17 cellular contexts compared by ENCODE assay signal in genomic region chr21:34935868-34936267, GRCh38.
DNase-seq lines count a peak whose midpoint lies in the region; ATAC-seq and TF ChIP-seq lines count a peak whose summit lies in the region.
"Had no signal": no experiment of that assay in that cellular context is flagged by ENCODE, and none has a peak within 500 bp of the region (broad histone marks: within the 10 kb centered on the region; RNA-seq: fewer than 3 reads in every experiment).

No MANE protein-coding gene starts in this region.

- no peaks in the 10 kb centered on the region for H3K9me3 Mint-ChIP-seq in activated naive CD4-positive, alpha-beta T cell treated with anti-CD3 and anti-CD28 coated beads for 36 hours
- H3K9me3 Mint-ChIP-seq in naive thymus-derived CD4-positive, alpha-beta T cell, result peaks cover 0 to 6% (median 0%) of the 10 kb centered on the region in 11 donors

- DNase-seq in DND-41 (no peak), HT1080 (ENCODE audit: low read depth) (peak; percentile 10), RWPE1 (ENCODE audit: low spot score) (no peak), left ventricle myocardium superior (no peak)
- DNase-seq in activated naive CD4-positive, alpha-beta T cell treated with anti-CD3 and anti-CD28 coated beads for 36 hours, result peak; percentile 58
- DNase-seq in naive thymus-derived CD4-positive, alpha-beta T cell, result peak in 1 of 9 donors; percentile 47
- DNase-seq: aorta; esophagus squamous epithelium; GOT3; Karpas-422; NCI-H187 treated with DMSO at 0.1 percent for 48 hours; NCI-H526; right lobe of liver; RPMI8226; stimulated activated CD4-positive, alpha-beta T cell treated with anti-CD3 and anti-CD28 coated beads, Interleukin-2, amount 100 ng/mL, for 48 hours; stimulated activated naive CD4-positive, alpha-beta T cell treated with Interleukin-2 at 50 U/mL for 16 hours had no signal

- H3K4me1 Mint-ChIP-seq in activated naive CD4-positive, alpha-beta T cell treated with anti-CD3 and anti-CD28 coated beads for 36 hours (ENCODE audit: low read depth), result peaks cover 87% of the 10 kb centered on the region
- H3K4me1 Mint-ChIP-seq in naive thymus-derived CD4-positive, alpha-beta T cell, result peaks cover 73 to 96% (median 93%) of the 10 kb centered on the region in 7 donors

- H3K4me3 ChIP-seq in DND-41 (ENCODE audit: low read depth in 1 of 2, low read length in 2 of 2), result no peak overlapping the region
- H3K4me3 ChIP-seq in naive thymus-derived CD4-positive, alpha-beta T cell (ENCODE audit: low read length), result peak overlapping the region; percentile 6
- H3K4me3 ChIP-seq: esophagus squamous epithelium, right lobe of liver had no signal

- H2AFZ ChIP-seq in DND-41 (ENCODE audit: low read depth, low read length), result no peak overlapping the region

- H3K79me2 ChIP-seq in DND-41 (ENCODE audit: insufficient read depth, low read length), result peaks cover 98% of the 10 kb centered on the region

- peak overlapping the region; percentile 97 for H3K27ac Mint-ChIP-seq in activated naive CD4-positive, alpha-beta T cell treated with anti-CD3 and anti-CD28 coated beads for 36 hours
- peak overlapping the region; percentile 83 to 97 (median 91) for H3K27ac Mint-ChIP-seq in naive thymus-derived CD4-positive, alpha-beta T cell

- H3K4me3 Mint-ChIP-seq in activated naive CD4-positive, alpha-beta T cell treated with anti-CD3 and anti-CD28 coated beads for 36 hours, result peak overlapping the region; percentile 67
- peak overlapping the region; percentile 39 to 81 (median 66) for H3K4me3 Mint-ChIP-seq in naive thymus-derived CD4-positive, alpha-beta T cell

- POLR2A ChIA-PET in naive thymus-derived CD4-positive, alpha-beta T cell (lab: Charles Lee), result interaction anchor here (0.6 to 3.6 kb wide), 19 partner anchors 9 to 111 kb away, joined by 3 to 12 read pairs (median 4); no protein-coding TSS in a partner anchor
- POLR2A ChIA-PET in RWPE1 (lab: Yijun Ruan, JAX; ENCODE audit: low non-redundant PET), result no interaction called here

- no peaks in the 10 kb centered on the region for H3K27me3 Mint-ChIP-seq in activated naive CD4-positive, alpha-beta T cell treated with anti-CD3 and anti-CD28 coated beads for 36 hours (ENCODE audit: low read depth)
- no peaks in the 10 kb centered on the region for H3K27me3 Mint-ChIP-seq in naive thymus-derived CD4-positive, alpha-beta T cell

- H3K27ac ChIP-seq in DND-41 (ENCODE audit: low read length), result peak overlapping the region; percentile 84
- peak overlapping the region; percentile 81 for H3K27ac ChIP-seq in naive thymus-derived CD4-positive, alpha-beta T cell (ENCODE audit: low read depth, low read length)
- H3K27ac ChIP-seq in RWPE1, result no peak overlapping the region
- H3K27ac ChIP-seq: esophagus squamous epithelium, right lobe of liver had no signal

- peaks cover 16% of the 10 kb centered on the region for H3K36me3 ChIP-seq in DND-41 (ENCODE audit: insufficient read depth, low read length)
- H3K36me3 ChIP-seq in naive thymus-derived CD4-positive, alpha-beta T cell (ENCODE audit: control insufficient read depth in 2 of 3, insufficient read depth in 3 of 3, low read length in 3 of 3), result no peaks in the 10 kb centered on the region
- H3K36me3 ChIP-seq: esophagus squamous epithelium, right lobe of liver had no signal

- H3K4me2 ChIP-seq in DND-41 (ENCODE audit: insufficient read depth, low read length), result peak overlapping the region; percentile 58

- ATAC-seq in DND-41 (ENCODE audit: insufficient read depth, low read depth) (no peak), HG03521 (IDR thresholded peaks at IDR 0.05; ENCODE audit: unreplicated experiment) (no peak), left ventricle myocardium superior (no peak)
- ATAC-seq in naive thymus-derived CD4-positive, alpha-beta T cell, result no peak
- ATAC-seq: right lobe of liver had no signal

- no peak for TF ChIP-seq CTCF in DND-41 (IDR thresholded peaks at IDR 0.05; ENCODE audit: borderline replicate concordance, extremely low read depth, low read length, poor library complexity, severe bottlenecking)
- no peak for TF ChIP-seq CTCF in RWPE1 (conservative IDR thresholded peaks at IDR 0.05; ENCODE audit: low read depth)

- CTCF ChIA-PET in activated naive CD4-positive, alpha-beta T cell treated with anti-CD3 and anti-CD28 coated beads for 36 hours (lab: Charles Lee), result interaction anchor here (0.9 to 4.7 kb wide), 6 partner anchors 24 to 108 kb away, joined by 3 to 24 read pairs (median 4); no protein-coding TSS in a partner anchor
- CTCF ChIA-PET in naive thymus-derived CD4-positive, alpha-beta T cell (lab: Charles Lee), result interaction anchor here (0.6 to 1.3 kb wide), 7 partner anchors 25 to 111 kb away, joined by 3 read pairs; no protein-coding TSS in a partner anchor
- CTCF ChIA-PET in RWPE1 (lab: Yijun Ruan, JAX), result interaction anchor here (0.7 kb wide), 1 partner anchor 12 kb away, joined by 5 read pairs; no protein-coding TSS in a partner anchor

- no peak overlapping the region for H3K9ac ChIP-seq in DND-41 (ENCODE audit: low read depth, low read length)

- peaks cover 88% of the 10 kb centered on the region for H3K4me1 ChIP-seq in DND-41 (ENCODE audit: insufficient read depth, low read length)
- H3K4me1 ChIP-seq in naive thymus-derived CD4-positive, alpha-beta T cell (ENCODE audit: control insufficient read depth in 2 of 2, insufficient read depth in 2 of 2, low read length in 2 of 2), result peaks cover 57 to 76% of the 10 kb centered on the region in 2 donors
- H3K4me1 ChIP-seq: right lobe of liver had no signal

- intact Hi-C loops in activated naive CD4-positive, alpha-beta T cell treated with anti-CD3 and anti-CD28 coated beads for 36 hours (cut with micrococcal nuclease), result loop anchor here (1.0 to 5.0 kb wide), 4 partner anchors 7 to 151 kb away; no protein-coding TSS in a partner anchor
- intact Hi-C loops in naive thymus-derived CD4-positive, alpha-beta T cell (cut with micrococcal nuclease), result loop anchor here (1.0 to 2.0 kb wide), 8 partner anchors 9 to 90 kb away; no protein-coding TSS in a partner anchor
- intact Hi-C loops in left ventricle myocardium superior (cut with micrococcal nuclease), result no loop called here

- peaks cover 45% of the 10 kb centered on the region for H4K20me1 ChIP-seq in DND-41 (ENCODE audit: insufficient read depth, low read length)

- H3K36me3 Mint-ChIP-seq in activated naive CD4-positive, alpha-beta T cell treated with anti-CD3 and anti-CD28 coated beads for 36 hours (ENCODE audit: low read depth), result no peaks in the 10 kb centered on the region
- peaks cover 0 to 8% (median 0%) of the 10 kb centered on the region in 5 donors for H3K36me3 Mint-ChIP-seq in naive thymus-derived CD4-positive, alpha-beta T cell

- no peaks in the 10 kb centered on the region for H3K9me3 ChIP-seq in DND-41 (ENCODE audit: insufficient read depth, low read length, severe bottlenecking)
- H3K9me3 ChIP-seq in naive thymus-derived CD4-positive, alpha-beta T cell (ENCODE audit: control insufficient read depth in 2 of 3, low read length in 3 of 3), result no peaks in the 10 kb centered on the region
- H3K9me3 ChIP-seq: esophagus squamous epithelium, right lobe of liver had no signal

- no peaks in the 10 kb centered on the region for H3K27me3 ChIP-seq in DND-41 (ENCODE audit: insufficient read depth, low read length, poor library complexity)
- no peaks in the 10 kb centered on the region for H3K27me3 ChIP-seq in naive thymus-derived CD4-positive, alpha-beta T cell (ENCODE audit: control insufficient read depth in 2 of 2, insufficient read depth in 2 of 2, low read length in 2 of 2)
- H3K27me3 ChIP-seq: right lobe of liver had no signal

Comparison
In these comparisons a context has a peak if more than half of its experiments do, and no peak if none do; other contexts are left out.
1. DNase-seq: peak in HT1080 (single experiment) and activated naive CD4-positive, alpha-beta T cell treated with anti-CD3 and anti-CD28 coated beads for 36 hours (single experiment); none in DND-41 (single experiment), RWPE1 (single experiment) and left ventricle myocardium superior (single experiment).